Comparison of ENCODE assay signal across 7 cellular contexts in genomic region chr20:15236812-15237211, GRCh38.
DNase-seq lines count a peak whose midpoint lies in the region; ATAC-seq and TF ChIP-seq lines count a peak whose summit lies in the region.

No MANE protein-coding gene starts in this region.

- CTCF ChIA-PET in activated CD8-positive, alpha-beta memory T cell treated with anti-CD3 and anti-CD28 coated beads, Interleukin-2, amount 10 ng/mL, durations not matched to agents 7 days and 5 days (lab: Charles Lee), result no interaction called here
- CTCF ChIA-PET in CD4-positive, alpha-beta T cell (lab: Charles Lee), result no interaction called here

- ATAC-seq in GM21576 (IDR thresholded peaks at IDR 0.05; ENCODE audit: unreplicated experiment) (peak; percentile 90), memory B cell (ENCODE audit: low read depth) (peak; percentile 60)
- ATAC-seq in activated CD8-positive, alpha-beta memory T cell treated with anti-CD3 and anti-CD28 coated beads, Interleukin-2, amount 10 ng/mL, durations not matched to agents 7 days and 5 days, result no peak
- ATAC-seq in CD4-positive, alpha-beta T cell (ENCODE audit: poor library complexity), result no peak

- H3K4me1 ChIP-seq in adrenal gland (replicated peaks in 1 of 2), result no peaks in the 10 kb centered on the region

- no peak overlapping the region for H3K4me3 ChIP-seq in GM12865 (ENCODE audit: low read depth, low read length)
- H3K4me3 ChIP-seq in LNCaP clone FGC (ENCODE audit: low read depth, low read length), result no peak overlapping the region
- no peak overlapping the region for H3K4me3 ChIP-seq in adrenal gland

- no peak overlapping the region for H3K4me3 Mint-ChIP-seq in memory B cell
- H3K4me3 Mint-ChIP-seq in activated CD8-positive, alpha-beta memory T cell treated with anti-CD3 and anti-CD28 coated beads, Interleukin-2, amount 10 ng/mL, durations not matched to agents 7 days and 5 days, result no peak overlapping the region
- H3K4me3 Mint-ChIP-seq in CD4-positive, alpha-beta T cell, result no peak overlapping the region

- no peaks in the 10 kb centered on the region for H3K36me3 Mint-ChIP-seq in memory B cell
- H3K36me3 Mint-ChIP-seq in activated CD8-positive, alpha-beta memory T cell treated with anti-CD3 and anti-CD28 coated beads, Interleukin-2, amount 10 ng/mL, durations not matched to agents 7 days and 5 days, result no peaks in the 10 kb centered on the region
- H3K36me3 Mint-ChIP-seq in CD4-positive, alpha-beta T cell (ENCODE audit: low read depth), result no peaks in the 10 kb centered on the region

- H3K27me3 ChIP-seq in adrenal gland, result no peaks in the 10 kb centered on the region
- H3K27me3 ChIP-seq in CD4-positive, alpha-beta T cell (ENCODE audit: control insufficient read depth, insufficient read depth, low read length), result no peaks in the 10 kb centered on the region

- no peak overlapping the region for H3K27ac Mint-ChIP-seq in memory B cell
- no peak overlapping the region for H3K27ac Mint-ChIP-seq in activated CD8-positive, alpha-beta memory T cell treated with anti-CD3 and anti-CD28 coated beads, Interleukin-2, amount 10 ng/mL, durations not matched to agents 7 days and 5 days
- no peak overlapping the region for H3K27ac Mint-ChIP-seq in CD4-positive, alpha-beta T cell

- no peaks in the 10 kb centered on the region for H3K9me3 Mint-ChIP-seq in memory B cell
- H3K9me3 Mint-ChIP-seq in activated CD8-positive, alpha-beta memory T cell treated with anti-CD3 and anti-CD28 coated beads, Interleukin-2, amount 10 ng/mL, durations not matched to agents 7 days and 5 days (ENCODE audit: low read depth), result peaks cover 13% of the 10 kb centered on the region
- peaks cover 2% of the 10 kb centered on the region for H3K9me3 Mint-ChIP-seq in CD4-positive, alpha-beta T cell

- H3K27me3 Mint-ChIP-seq in memory B cell, result peaks cover 1% of the 10 kb centered on the region
- no peaks in the 10 kb centered on the region for H3K27me3 Mint-ChIP-seq in activated CD8-positive, alpha-beta memory T cell treated with anti-CD3 and anti-CD28 coated beads, Interleukin-2, amount 10 ng/mL, durations not matched to agents 7 days and 5 days
- H3K27me3 Mint-ChIP-seq in CD4-positive, alpha-beta T cell, result no peaks in the 10 kb centered on the region

- 11 to 33% (median 22%) methylated on average over 1 of the region's 1 CpG for WGBS in adrenal gland, 4 donors

- TF ChIP-seq CTCF in GM12865 (IDR thresholded peaks at IDR 0.05; ENCODE audit: insufficient read depth, low read depth, low read length, missing control alignments) (peak; percentile 43), LNCaP clone FGC (IDR thresholded peaks at IDR 0.05; ENCODE audit: control insufficient read depth, extremely low read depth, insufficient read depth) (peak; percentile 83), adrenal gland (IDR thresholded peaks at IDR 0.05) (peak in 5 of 6 experiments; percentile 14 to 48 (median 45))
- no peak for TF ChIP-seq CTCF in CD4-positive, alpha-beta T cell (IDR thresholded peaks at IDR 0.05)

- H3K27ac ChIP-seq in adrenal gland, result no peak overlapping the region
- H3K27ac ChIP-seq in CD4-positive, alpha-beta T cell (ENCODE audit: low read depth, low read length), result no peak overlapping the region

- H3K4me1 Mint-ChIP-seq in memory B cell, result no peaks in the 10 kb centered on the region
- H3K4me1 Mint-ChIP-seq in activated CD8-positive, alpha-beta memory T cell treated with anti-CD3 and anti-CD28 coated beads, Interleukin-2, amount 10 ng/mL, durations not matched to agents 7 days and 5 days, result no peaks in the 10 kb centered on the region
- H3K4me1 Mint-ChIP-seq in CD4-positive, alpha-beta T cell (ENCODE audit: low read depth), result no peaks in the 10 kb centered on the region

- no peaks in the 10 kb centered on the region for H3K9me3 ChIP-seq in adrenal gland (replicated peaks in 1 of 3)
- no peaks in the 10 kb centered on the region for H3K9me3 ChIP-seq in CD4-positive, alpha-beta T cell (ENCODE audit: control insufficient read depth, low read length)

- no peak for TF ChIP-seq POLR2A in adrenal gland (IDR thresholded peaks at IDR 0.05)

- DNase-seq in GM12865 (ENCODE audit: low read depth) (peak; percentile 57), LNCaP clone FGC (ENCODE audit: low read depth) (peak; percentile 14), adrenal gland (peak; percentile 16 to 56 (median 34)), memory B cell (ENCODE audit: low spot score in 2 of 2) (no peak)
- no peak for DNase-seq in activated CD8-positive, alpha-beta memory T cell treated with anti-CD3 and anti-CD28 coated beads, Interleukin-2, amount 10 ng/mL, durations not matched to agents 7 days and 5 days
- DNase-seq in CD4-positive, alpha-beta T cell, result no peak

- intact Hi-C loops in adrenal gland (cut with DNase I), result no loop called here
- intact Hi-C loops in CD4-positive, alpha-beta T cell (cut with DNase I, micrococcal nuclease), result no loop called here

- POLR2A ChIA-PET in CD4-positive, alpha-beta T cell (lab: Charles Lee), result no interaction called here

- no peaks in the 10 kb centered on the region for H3K36me3 ChIP-seq in adrenal gland (replicated peaks in 1 of 2)

Comparison
In these comparisons a context has a peak if more than half of its experiments do, and no peak if none do; other contexts are left out.
1. DNase-seq: peak in GM12865 (single experiment), LNCaP clone FGC (single experiment) and adrenal gland (7 of 7); none in memory B cell (0 of 2), activated CD8-positive, alpha-beta memory T cell treated with anti-CD3 and anti-CD28 coated beads, Interleukin-2, amount 10 ng/mL, durations not matched to agents 7 days and 5 days (single experiment) and CD4-positive, alpha-beta T cell (0 of 10).
2. ATAC-seq: peak in GM21576 (single experiment) and memory B cell (single experiment); none in activated CD8-positive, alpha-beta memory T cell treated with anti-CD3 and anti-CD28 coated beads, Interleukin-2, amount 10 ng/mL, durations not matched to agents 7 days and 5 days (single experiment) and CD4-positive, alpha-beta T cell (single experiment).